1 cellular context compared by ENCODE assay signal in the genomic region with DNA sequence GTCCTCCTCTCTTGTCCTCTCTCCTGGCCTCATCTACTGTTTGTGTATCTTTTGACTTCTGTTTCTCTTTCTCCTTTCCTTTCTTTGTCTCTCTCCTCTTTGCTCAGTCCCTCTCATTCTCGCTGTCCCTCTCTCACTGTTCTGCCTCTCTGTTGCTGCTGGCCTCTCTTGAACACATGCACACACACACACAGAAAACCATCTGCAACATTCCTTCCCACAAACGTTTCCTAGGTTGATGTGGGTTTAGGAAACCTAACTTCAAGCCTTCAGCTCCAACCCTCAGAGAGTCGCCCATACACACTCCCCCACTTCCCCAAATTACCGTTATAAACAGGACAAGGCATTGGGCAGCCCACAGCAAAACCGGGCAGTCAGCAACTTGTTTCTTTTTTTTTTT.
TF ChIP-seq lines count a peak whose summit lies in the region.

No MANE protein-coding gene starts in this region.

TF ChIP-seq in GM23338, 12 proteins besides CTCF, POLR2A, EP300 and RAD21 (continued from another document):
- no peak for TF ChIP-seq POLR2AphosphoS5 (IDR thresholded peaks at IDR 0.05; ENCODE audit: low read depth)
- no peak for TF ChIP-seq STAT1 (IDR thresholded peaks at IDR 0.05; ENCODE audit: unreplicated experiment)
- no peak for TF ChIP-seq REST (IDR thresholded peaks at IDR 0.05; ENCODE audit: unreplicated experiment)
- no peak for TF ChIP-seq ZNF462 (CRISPR knock-in tag; IDR thresholded peaks at IDR 0.05)
- TF ChIP-seq CREB1 (CRISPR knock-in tag; IDR thresholded peaks at IDR 0.05; ENCODE audit: low read depth), result no peak
- TF ChIP-seq ETS1 (IDR thresholded peaks at IDR 0.05), result no peak
- no peak for TF ChIP-seq NANOG (IDR thresholded peaks at IDR 0.05; ENCODE audit: borderline replicate concordance)
- TF ChIP-seq EZH2phosphoT487 (IDR thresholded peaks at IDR 0.05; ENCODE audit: unreplicated experiment), result no peak
- no peak for TF ChIP-seq EZH2 (IDR thresholded peaks at IDR 0.05; ENCODE audit: low read depth, unreplicated experiment)
- no peak for TF ChIP-seq ZNF331 (CRISPR knock-in tag; IDR thresholded peaks at IDR 0.05; ENCODE audit: low read depth)
